ENCODE assay signal across 7 cellular contexts in the genomic region with DNA sequence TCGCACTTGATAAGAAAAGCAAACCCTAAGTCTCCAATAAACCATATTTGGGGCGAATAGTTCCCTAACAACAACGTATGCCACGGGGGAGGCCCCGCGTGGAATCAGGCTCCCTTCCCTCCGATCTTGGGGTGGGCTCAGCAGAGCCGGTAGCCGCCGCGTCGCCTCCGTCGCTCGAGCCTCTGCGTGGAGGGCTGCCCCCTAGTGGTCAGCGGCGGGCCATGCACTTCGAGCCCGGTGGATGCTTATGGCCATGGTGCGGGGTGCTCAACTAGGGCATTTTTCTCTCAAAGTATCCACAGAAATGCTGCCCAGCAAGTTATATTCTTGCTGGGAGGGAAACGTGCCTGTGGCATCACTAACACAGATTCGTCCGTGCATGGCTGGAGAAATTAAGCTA.
DNase-seq lines count a peak whose midpoint lies in the region; ATAC-seq and TF ChIP-seq lines count a peak whose summit lies in the region.
"Not testable (repeated sequence)": the region's sequence is repeated elsewhere in the genome, so short reads cannot be mapped to it uniquely, and the experiment has no call there.

No MANE protein-coding gene starts in this region.

- H3K36me3 ChIP-seq in right lobe of liver: not testable (repeated sequence)

- peak; percentile 62 for ATAC-seq in GM18867 (IDR thresholded peaks at IDR 0.05; ENCODE audit: unreplicated experiment)
- peak; percentile 58 for ATAC-seq in HG02678 (IDR thresholded peaks at IDR 0.05; ENCODE audit: unreplicated experiment)
- peak; percentile 82 to 85 (median 83) for ATAC-seq in right lobe of liver

- DNase-seq in Jurkat, Clone E6-1 (ENCODE audit: low read depth, low spot score); cardiac fibroblast (ENCODE audit: low read depth in 2 of 2): not testable (repeated sequence)
- peak; percentile 100 for DNase-seq in activated CD8-positive, alpha-beta memory T cell treated with anti-CD3 and anti-CD28 coated beads for 24 hours
- peak; percentile 84 to 91 (median 91) for DNase-seq in right lobe of liver
- peak; percentile 91 for DNase-seq in stimulated activated CD4-positive, alpha-beta T cell treated with anti-CD3 and anti-CD28 coated beads, Interleukin-1b, Interleukin-23, amount 100 ng/mL, for 48 hours

- H3K27me3 ChIP-seq in right lobe of liver: not testable (repeated sequence)

- intact Hi-C loops in right lobe of liver (cut with DNase I): not testable (repeated sequence)

- WGBS in right lobe of liver (ENCODE audit: insufficient coverage, low coverage, low lambda C conversion rate, missing lambda C conversion rate): 1% methylated on average over 11 of the region's 24 CpGs

- not testable (repeated sequence) for H3K9me3 ChIP-seq in right lobe of liver

- H3K4me1 ChIP-seq in right lobe of liver: not testable (repeated sequence)

- H3K4me3 ChIP-seq in Jurkat, Clone E6-1 (ENCODE audit: low read length): peak overlapping the region; percentile 18; the same call in 1 of the 2 replicates
- peak overlapping the region in 1 of 2 donors; percentile 28 for H3K4me3 ChIP-seq in cardiac fibroblast (replicated peaks in 1 of 2; ENCODE audit: low read depth in 2 of 2, low read length in 2 of 2)
- H3K4me3 ChIP-seq in right lobe of liver: peak overlapping the region in 2 of 3 donors; percentile 40 to 41

- TF ChIP-seq CTCF in cardiac fibroblast (IDR thresholded peaks at IDR 0.05; ENCODE audit: low read depth, low read length) (peak; percentile 30), right lobe of liver (IDR thresholded peaks at IDR 0.05) (peak in 3 of 4 donors; percentile 47 to 52 (median 51))

- TF ChIP-seq POLR2A in right lobe of liver (IDR thresholded peaks at IDR 0.05): not testable (repeated sequence)

- H3K27ac ChIP-seq in right lobe of liver: not testable (repeated sequence)
